In the genomic region with DNA sequence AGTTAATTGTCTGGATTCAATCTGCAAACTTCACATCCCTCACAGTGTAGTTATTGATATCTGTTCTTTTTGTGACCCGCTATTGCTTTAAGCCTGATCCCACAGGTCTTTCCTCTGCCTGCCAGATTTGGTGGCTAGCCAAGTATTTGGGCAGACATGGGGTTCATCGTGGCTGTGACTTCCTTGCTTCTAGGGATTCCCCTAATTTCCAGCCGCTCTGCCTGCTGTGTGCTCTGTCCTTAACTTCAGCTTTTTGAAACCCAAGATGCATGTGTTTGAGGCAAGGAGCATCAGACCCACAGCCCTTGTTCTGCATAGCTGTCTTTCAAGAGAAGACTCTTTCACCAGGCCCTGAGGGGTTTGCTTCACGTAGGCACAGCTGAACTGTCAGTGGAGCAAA, we compare ENCODE assay signal across 26 cellular contexts. TPM values are rescaled to one million over a fixed set of nuclear protein-coding genes. Genes with fewer than 3 reads are reported as not detected.
DNase-seq lines count a peak whose midpoint lies in the region; ATAC-seq and TF ChIP-seq lines count a peak whose summit lies in the region.
"Had no signal": no experiment of that assay in that cellular context is flagged by ENCODE, and none has a peak within 500 bp of the region (broad histone marks: within the 10 kb centered on the region; RNA-seq: fewer than 3 reads in every experiment).

No MANE protein-coding gene starts in this region.

- H3K4me3 ChIP-seq in BLaER1 = no peak overlapping the region
- H3K4me3 ChIP-seq in GM12865 (ENCODE audit: low read depth, low read length) = no peak overlapping the region
- H3K4me3 ChIP-seq: heart left ventricle, SK-N-MC, thoracic aorta, vagina had no signal

- no peaks in the 10 kb centered on the region for H4K20me1 ChIP-seq in BLaER1

- peaks cover 8% of the 10 kb centered on the region; the same call in 1 of the 2 replicates for H3K9me3 ChIP-seq in BLaER1
- H3K9me3 ChIP-seq in T-helper 17 cell (ENCODE audit: control insufficient read depth, low read length, poor library complexity, severe bottlenecking) = no peaks in the 10 kb centered on the region
- H3K9me3 ChIP-seq: heart left ventricle, thoracic aorta, vagina had no signal

- no peaks in the 10 kb centered on the region for H3K27me3 ChIP-seq in BLaER1
- H3K27me3 ChIP-seq: heart left ventricle, vagina had no signal

- peaks cover 17% of the 10 kb centered on the region for H3K4me1 Mint-ChIP-seq in T-helper 17 cell
- H3K4me1 Mint-ChIP-seq: naive B cell had no signal

- TF ChIP-seq CTCF in GM12865 (IDR thresholded peaks at IDR 0.05; ENCODE audit: insufficient read depth, low read depth, low read length, missing control alignments) = no peak

- no peaks in the 10 kb centered on the region for H3K36me3 Mint-ChIP-seq in T-helper 17 cell (ENCODE audit: low read depth)
- H3K36me3 Mint-ChIP-seq: activated naive CD4-positive, alpha-beta T cell treated with anti-CD3 and anti-CD28 coated beads, Interleukin-2, amount 50 U/mL, for 72 hours; naive B cell; stimulated activated naive B cell treated with anti-CD40 and anti-IgM and Interleukin-4, amounts not matched to agents 10 μg/mL and 1 μg/mL and 100 μg/mL, for 72 hours had no signal

- ATAC-seq in T-helper 17 cell = peak; percentile 95
- no peak for ATAC-seq in GM19395 (IDR thresholded peaks at IDR 0.05; ENCODE audit: unreplicated experiment)
- ATAC-seq: activated naive CD4-positive, alpha-beta T cell treated with anti-CD3 and anti-CD28 coated beads, Interleukin-2, amount 50 U/mL, for 72 hours; activated T-cell treated with anti-CD3 and anti-CD28 coated beads, Interleukin-2, amount 50 U/mL, for 72 hours; heart left ventricle; left colon; right cardiac atrium; stimulated activated naive B cell treated with anti-CD40 and anti-IgM and Interleukin-4, amounts not matched to agents 10 μg/mL and 1 μg/mL and 100 μg/mL, for 72 hours had no signal

- peaks cover 13% of the 10 kb centered on the region for H3K27me3 Mint-ChIP-seq in T-helper 17 cell
- H3K27me3 Mint-ChIP-seq: stimulated activated naive B cell treated with anti-CD40 and anti-IgM and Interleukin-4, amounts not matched to agents 10 μg/mL and 1 μg/mL and 100 μg/mL, for 72 hours had no signal

- H3K27ac ChIP-seq in BLaER1 = no peak overlapping the region
- H3K27ac ChIP-seq: heart left ventricle, SK-N-MC, thoracic aorta, vagina had no signal

- peak; percentile 11 for DNase-seq in GM12865 (ENCODE audit: low read depth)
- peak in 1 of 3 donors; percentile 25 for DNase-seq in T-helper 17 cell
- DNase-seq in iPS-NIHi7 (ENCODE audit: extremely low spot score) = peak; percentile 7
- DNase-seq in kidney tubule cell (ENCODE audit: low spot score) = no peak
- DNase-seq in DMS153 (lab: John Stamatoyannopoulos, UW) = no peak
- DNase-seq in effector CD4-positive, alpha-beta T cell = no peak
- DNase-seq: activated CD4-positive, alpha-beta T cell treated with anti-CD3 and anti-CD28 coated beads for 4 hours; activated T-cell treated with anti-CD3 and anti-CD28 coated beads, Interleukin-2, amount 50 U/mL, for 72 hours; C1 segment of cervical spinal cord; GOT3; heart left ventricle; left colon; mesendoderm; naive B cell; NCI-H1092; NCI-H187; right cardiac atrium; stimulated activated CD4-positive, alpha-beta T cell treated with anti-CD3 and anti-CD28 coated beads, Interleukin-4, amount 100 ng/mL, for 1 hour; stimulated activated naive B cell treated with anti-CD40 and anti-IgM and Interleukin-4, amounts not matched to agents 10 μg/mL and 1 μg/mL and 100 μg/mL, for 72 hours had no signal

- peaks cover 18% of the 10 kb centered on the region for H3K4me1 ChIP-seq in BLaER1
- H3K4me1 ChIP-seq: heart left ventricle, vagina had no signal

- H3K36me3 ChIP-seq in BLaER1 = no peaks in the 10 kb centered on the region
- H3K36me3 ChIP-seq: heart left ventricle, thoracic aorta, vagina had no signal

- H3K4me2 ChIP-seq in BLaER1 = peak overlapping the region; percentile 15; the same call in 1 of the 2 replicates

- peak overlapping the region; percentile 82 for H3K27ac Mint-ChIP-seq in T-helper 17 cell
- H3K27ac Mint-ChIP-seq: activated naive CD4-positive, alpha-beta T cell treated with anti-CD3 and anti-CD28 coated beads, Interleukin-2, amount 50 U/mL, for 72 hours; activated T-cell treated with anti-CD3 and anti-CD28 coated beads, Interleukin-2, amount 50 U/mL, for 72 hours; stimulated activated naive B cell treated with anti-CD40 and anti-IgM and Interleukin-4, amounts not matched to agents 10 μg/mL and 1 μg/mL and 100 μg/mL, for 72 hours had no signal

- no peak overlapping the region for H3K4me3 Mint-ChIP-seq in T-helper 17 cell
- H3K4me3 Mint-ChIP-seq: activated T-cell treated with anti-CD3 and anti-CD28 coated beads, Interleukin-2, amount 50 U/mL, for 72 hours; central memory CD8-positive, alpha-beta T cell; naive B cell; stimulated activated naive B cell treated with anti-CD40 and anti-IgM and Interleukin-4, amounts not matched to agents 10 μg/mL and 1 μg/mL and 100 μg/mL, for 72 hours had no signal

- H3K9ac ChIP-seq in BLaER1 = no peak overlapping the region

RNA-seq across cellular contexts. Expression of gene NCAPH, which starts 54.2 kb away (rescaled TPM):
- total RNA-seq in T-helper 17 cell = 1 to 10 TPM; 1.4 to 3.0 TPM

Comparison
In these comparisons a context has a peak if more than half of its experiments do, and no peak if none do; other contexts are left out.
1. DNase-seq: peak in GM12865 (single experiment) and iPS-NIHi7 (single experiment); none in kidney tubule cell (single experiment), DMS153 (single experiment) and effector CD4-positive, alpha-beta T cell (single experiment).